ENCODE assay signal across 8 cellular contexts in genomic region chr1:173190101-173190895, GRCh38. TPM values are rescaled to one million over a fixed set of nuclear protein-coding genes. Genes with fewer than 3 reads are reported as not detected.
DNase-seq lines count a peak whose midpoint lies in the region; ATAC-seq lines count a peak whose summit lies in the region.

No MANE protein-coding gene starts in this region.

- in situ Hi-C loops in SK-MEL-5 (cut with HindIII; ENCODE audit: low pct_unique_long_range_greater_than_20kb, low sequenced_read_pairs): no loop called here

- ATAC-seq in GM19455 (IDR thresholded peaks at IDR 0.05; ENCODE audit: unreplicated experiment) (no peak), GM21515 (IDR thresholded peaks at IDR 0.05; ENCODE audit: unreplicated experiment) (no peak)

- intact Hi-C loops in posterior vena cava (cut with DNase I): loop anchor here in 1 of 2 donors (2.0 kb wide), 1 partner anchor 21 kb away; no protein-coding TSS in a partner anchor

- peak; percentile 1 for DNase-seq in NCI-H2171 treated with DMSO at 0.1 percent for 48 hours (lab: John Stamatoyannopoulos, UW)
- DNase-seq in NCI-H2171 (lab: John Stamatoyannopoulos, UW): no peak
- DNase-seq in SK-MEL-5 (ENCODE audit: low read depth, low spot score): peak; percentile 92
- DNase-seq in foreskin melanocyte: peak; percentile 95
- DNase-seq in posterior vena cava (ENCODE audit: low spot score): peak; percentile 89
- no peak for DNase-seq in activated CD4-positive, CD25-positive, alpha-beta regulatory T cell treated with anti-CD3 and anti-CD28 coated beads, Interleukin-2, amount 50 U/mL, for 72 hours

RNA-seq across cellular contexts. Expression of gene TNFSF4, which starts 16.8 kb away (rescaled TPM):
- 0.53 and 0.55 TPM in 2 replicates for total RNA-seq in SK-MEL-5 (2014; rRNA removed; shearing (Covaris generic))
- 0.11 and 0.62 TPM in 2 replicates for polyA plus RNA-seq in SK-MEL-5 (2015; cell fraction: cytosol; rRNA removed)
- not detected in 2 replicates for polyA plus RNA-seq in SK-MEL-5 (2015; cell fraction: nucleus; rRNA removed)
- total RNA-seq in posterior vena cava: 1 to 10 TPM in 1 of 2 donors, under 1 TPM in 1; 0.57 to 1.2 TPM

Comparison
In these comparisons a context has a peak if more than half of its experiments do, and no peak if none do; other contexts are left out.
1. DNase-seq: peak in NCI-H2171 treated with DMSO at 0.1 percent for 48 hours (single experiment), SK-MEL-5 (single experiment), foreskin melanocyte (single experiment) and posterior vena cava (single experiment); none in NCI-H2171 (single experiment) and activated CD4-positive, CD25-positive, alpha-beta regulatory T cell treated with anti-CD3 and anti-CD28 coated beads, Interleukin-2, amount 50 U/mL, for 72 hours (single experiment).